Comparison of ENCODE assay signal across 34 cellular contexts in the genomic region with DNA sequence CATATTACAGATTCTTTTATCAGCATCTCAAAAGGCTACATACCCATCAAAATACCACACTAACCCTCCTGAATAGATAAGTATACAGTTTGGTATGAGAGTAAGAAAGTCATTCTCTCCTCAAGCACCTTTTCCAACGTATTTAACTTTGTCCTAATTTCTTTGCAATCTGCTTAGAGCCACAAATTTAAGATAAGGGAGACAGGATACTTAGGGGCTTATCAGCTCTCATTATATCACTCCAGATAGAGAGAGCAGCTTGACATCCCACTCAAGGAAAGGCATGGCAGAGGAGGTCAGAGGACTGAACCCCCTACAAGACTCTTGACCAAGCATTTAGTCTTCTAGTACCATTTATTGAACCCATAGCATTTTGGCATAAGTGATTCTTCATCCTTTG.
"Had no signal": no experiment of that assay in that cellular context is flagged by ENCODE, and none has a peak within 500 bp of the region (broad histone marks: within the 10 kb centered on the region; RNA-seq: fewer than 3 reads in every experiment).

No MANE protein-coding gene starts in this region.

- H3K4me3 ChIP-seq: MG63 had no signal

- H3K4me2 ChIP-seq: KMS-11 had no signal

- H3K27me3 ChIP-seq: MG63 had no signal

- DNase-seq: Karpas-422, Kasumi-1, MG63, MM.1S, MV-4-11, NCI-H1048, NCI-H1092, NCI-H1092 treated with DMSO at 0.1 percent for 48 hours, NCI-H1105, NCI-H1105 treated with DMSO at 0.1 percent for 48 hours, NCI-H1417, NCI-H1417 treated with DMSO at 0.1 percent for 48 hours, NCI-H1436, NCI-H1436 treated with DMSO at 0.1 percent for 48 hours, NCI-H146, NCI-H1694, NCI-H1694 treated with DMSO at 0.1 percent for 48 hours, NCI-H187, NCI-H187 treated with DMSO at 0.1 percent for 48 hours, NCI-H1930, NCI-H2029, NCI-H2029 treated with DMSO at 0.1 percent for 48 hours, NCI-H2081, NCI-H2081 treated with DMSO at 0.1 percent for 48 hours, NCI-H2107, NCI-H2171, NCI-H2171 treated with DMSO at 0.1 percent for 48 hours, NCI-H2227 treated with DMSO at 0.1 percent for 48 hours, NCI-H345, NCI-H446, NCI-H446 treated with DMSO at 0.1 percent for 48 hours, NCI-H510A, NCI-H510A treated with DMSO at 0.1 percent for 48 hours had no signal

- H3K27ac ChIP-seq: KMS-11 had no signal

- H3K9ac ChIP-seq: KMS-11 had no signal

- H3K36me3 ChIP-seq: MG63 had no signal

- H3K9me3 ChIP-seq: MG63 had no signal
